18 cellular contexts compared by ENCODE assay signal in the genomic region with DNA sequence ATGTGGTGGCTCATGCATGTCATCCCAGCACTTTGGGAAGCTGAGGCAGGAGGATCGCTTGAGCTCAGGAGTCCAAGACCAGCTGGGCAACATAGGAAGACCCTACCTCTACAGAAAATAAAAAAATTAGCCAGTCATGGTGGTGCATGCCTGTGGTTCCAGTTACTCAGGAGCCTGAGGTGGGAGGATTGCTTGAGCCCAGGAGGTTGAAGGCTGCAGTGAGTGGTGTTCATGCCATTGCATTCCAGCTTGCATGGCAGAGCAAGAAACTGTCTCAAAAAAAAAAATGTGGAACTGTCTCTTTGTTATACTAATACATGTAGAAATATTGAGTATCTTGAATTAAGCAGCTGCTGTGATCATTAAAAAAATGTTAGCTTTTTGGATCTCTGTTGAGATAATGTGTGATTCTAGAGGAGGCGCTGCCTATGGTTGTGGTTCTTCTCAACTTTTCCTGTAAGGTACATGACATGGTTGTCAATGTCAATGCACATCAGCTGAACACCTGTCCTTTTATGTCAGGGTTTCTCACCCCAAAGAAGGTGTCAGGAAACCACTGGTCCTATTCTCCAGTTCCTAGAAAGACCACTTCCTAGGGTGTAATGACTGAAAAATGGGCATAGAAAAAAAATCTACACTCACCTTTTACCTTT. TPM values are rescaled to one million over a fixed set of nuclear protein-coding genes. Genes with fewer than 3 reads are reported as not detected.
DNase-seq lines count a peak whose midpoint lies in the region; ATAC-seq and TF ChIP-seq lines count a peak whose summit lies in the region.
"Had no signal": no experiment of that assay in that cellular context is flagged by ENCODE, and none has a peak within 500 bp of the region (broad histone marks: within the 10 kb centered on the region; RNA-seq: fewer than 3 reads in every experiment).

No MANE protein-coding gene starts in this region.

- peak overlapping the region; percentile 26 for H3K27ac Mint-ChIP-seq in activated naive CD8-positive, alpha-beta T cell treated with anti-CD3 and anti-CD28 coated beads for 36 hours
- no peak overlapping the region for H3K27ac Mint-ChIP-seq in activated naive CD8-positive, alpha-beta T cell treated with anti-CD3 and anti-CD28 coated beads, Interleukin-2, amount 50 U/mL, for 24 hours
- peak overlapping the region; percentile 86 for H3K27ac Mint-ChIP-seq in activated CD8-positive, alpha-beta T cell treated with anti-CD3 and anti-CD28 coated beads, Interleukin-2, amount 10 ng/mL, durations not matched to agents 7 days and 5 days
- peak overlapping the region in 4 of 6 donors; percentile 11 to 28 (median 13) for H3K27ac Mint-ChIP-seq in immature natural killer cell

- peaks cover 29% of the 10 kb centered on the region for H3K4me1 Mint-ChIP-seq in activated naive CD8-positive, alpha-beta T cell treated with anti-CD3 and anti-CD28 coated beads for 36 hours
- H3K4me1 Mint-ChIP-seq in activated naive CD8-positive, alpha-beta T cell treated with anti-CD3 and anti-CD28 coated beads, Interleukin-2, amount 50 U/mL, for 24 hours: peaks cover 29% of the 10 kb centered on the region
- peaks cover 82% of the 10 kb centered on the region for H3K4me1 Mint-ChIP-seq in activated CD8-positive, alpha-beta T cell treated with anti-CD3 and anti-CD28 coated beads, Interleukin-2, amount 10 ng/mL, durations not matched to agents 7 days and 5 days (ENCODE audit: low read depth)
- H3K4me1 Mint-ChIP-seq in immature natural killer cell: peaks cover 48 to 61% of the 10 kb centered on the region in 2 donors

- POLR2A ChIA-PET in activated CD8-positive, alpha-beta T cell treated with anti-CD3 and anti-CD28 coated beads, Interleukin-2, amount 10 ng/mL, durations not matched to agents 7 days and 5 days (lab: Charles Lee): interaction anchor here (0.6 to 1.1 kb wide), 7 partner anchors 10 to 328 kb away, joined by 3 to 5 read pairs (median 4); no protein-coding TSS in a partner anchor
- POLR2A ChIA-PET in RWPE1 (lab: Yijun Ruan, JAX; ENCODE audit: low non-redundant PET): no interaction called here

- H3K4me3 Mint-ChIP-seq in activated naive CD8-positive, alpha-beta T cell treated with anti-CD3 and anti-CD28 coated beads for 36 hours: no peak overlapping the region
- H3K4me3 Mint-ChIP-seq in activated naive CD8-positive, alpha-beta T cell treated with anti-CD3 and anti-CD28 coated beads, Interleukin-2, amount 50 U/mL, for 24 hours: no peak overlapping the region
- H3K4me3 Mint-ChIP-seq in activated CD8-positive, alpha-beta T cell treated with anti-CD3 and anti-CD28 coated beads, Interleukin-2, amount 10 ng/mL, durations not matched to agents 7 days and 5 days: peak overlapping the region; percentile 57
- peak overlapping the region; percentile 22 to 68 (median 48) for H3K4me3 Mint-ChIP-seq in immature natural killer cell

- no peak for DNase-seq in activated naive CD8-positive, alpha-beta T cell treated with anti-CD3 and anti-CD28 coated beads for 36 hours
- DNase-seq in activated naive CD8-positive, alpha-beta T cell treated with anti-CD3 and anti-CD28 coated beads, Interleukin-2, amount 50 U/mL, for 24 hours: no peak
- DNase-seq in activated CD8-positive, alpha-beta T cell treated with anti-CD3 and anti-CD28 coated beads, Interleukin-2, amount 10 ng/mL, durations not matched to agents 7 days and 5 days: peak; percentile 74
- DNase-seq in immature natural killer cell (peak; percentile 18 to 47 (median 27)), AG08395 (ENCODE audit: low spot score) (no peak), RWPE1 (ENCODE audit: low spot score) (no peak)
- DNase-seq: DMS 273 treated with DMSO at 0.1 percent for 48 hours, EL, MM.1S, NCI-H1417 treated with DMSO at 0.1 percent for 48 hours, NCI-H2029 treated with DMSO at 0.1 percent for 48 hours, NCI-H510A treated with DMSO at 0.1 percent for 48 hours, Right ventricle myocardium superior had no signal

- CTCF ChIA-PET in activated CD8-positive, alpha-beta T cell treated with anti-CD3 and anti-CD28 coated beads, Interleukin-2, amount 10 ng/mL, durations not matched to agents 7 days and 5 days (lab: Charles Lee): interaction anchor here (1.0 to 6.7 kb wide), 13 partner anchors 9 to 271 kb away, joined by 3 to 38 read pairs (median 4); a partner anchor contains a TSS
- CTCF ChIA-PET in RWPE1 (lab: Yijun Ruan, JAX): interaction anchor here (0.7 kb wide), 1 partner anchor 9 kb away, joined by 4 read pairs; no protein-coding TSS in a partner anchor

- peaks cover 5% of the 10 kb centered on the region for H3K9me3 Mint-ChIP-seq in activated naive CD8-positive, alpha-beta T cell treated with anti-CD3 and anti-CD28 coated beads for 36 hours
- peaks cover 4% of the 10 kb centered on the region for H3K9me3 Mint-ChIP-seq in activated naive CD8-positive, alpha-beta T cell treated with anti-CD3 and anti-CD28 coated beads, Interleukin-2, amount 50 U/mL, for 24 hours
- peaks cover 21% of the 10 kb centered on the region for H3K9me3 Mint-ChIP-seq in activated CD8-positive, alpha-beta T cell treated with anti-CD3 and anti-CD28 coated beads, Interleukin-2, amount 10 ng/mL, durations not matched to agents 7 days and 5 days (ENCODE audit: insufficient read depth)
- peaks cover 0 to 2% (median 0%) of the 10 kb centered on the region in 6 donors for H3K9me3 Mint-ChIP-seq in immature natural killer cell

- no peak for ATAC-seq in activated naive CD8-positive, alpha-beta T cell treated with anti-CD3 and anti-CD28 coated beads, Interleukin-2, amount 50 U/mL, for 24 hours
- peak; percentile 87 for ATAC-seq in activated CD8-positive, alpha-beta T cell treated with anti-CD3 and anti-CD28 coated beads, Interleukin-2, amount 10 ng/mL, durations not matched to agents 7 days and 5 days
- ATAC-seq in GM19035 (IDR thresholded peaks at IDR 0.05; ENCODE audit: unreplicated experiment): no peak
- ATAC-seq: HepG2, Panc1 had no signal

- no peaks in the 10 kb centered on the region for H3K36me3 Mint-ChIP-seq in activated naive CD8-positive, alpha-beta T cell treated with anti-CD3 and anti-CD28 coated beads for 36 hours
- H3K36me3 Mint-ChIP-seq in activated naive CD8-positive, alpha-beta T cell treated with anti-CD3 and anti-CD28 coated beads, Interleukin-2, amount 50 U/mL, for 24 hours (ENCODE audit: low read depth): no peaks in the 10 kb centered on the region
- peaks cover 45% of the 10 kb centered on the region for H3K36me3 Mint-ChIP-seq in activated CD8-positive, alpha-beta T cell treated with anti-CD3 and anti-CD28 coated beads, Interleukin-2, amount 10 ng/mL, durations not matched to agents 7 days and 5 days (ENCODE audit: low read depth)
- no peaks in the 10 kb centered on the region for H3K36me3 Mint-ChIP-seq in immature natural killer cell

- no peak for TF ChIP-seq CTCF in RWPE1 (conservative IDR thresholded peaks at IDR 0.05; ENCODE audit: low read depth)

- H3K27me3 Mint-ChIP-seq in activated naive CD8-positive, alpha-beta T cell treated with anti-CD3 and anti-CD28 coated beads for 36 hours: peaks cover 4% of the 10 kb centered on the region
- peaks cover 5% of the 10 kb centered on the region for H3K27me3 Mint-ChIP-seq in activated naive CD8-positive, alpha-beta T cell treated with anti-CD3 and anti-CD28 coated beads, Interleukin-2, amount 50 U/mL, for 24 hours
- H3K27me3 Mint-ChIP-seq in activated CD8-positive, alpha-beta T cell treated with anti-CD3 and anti-CD28 coated beads, Interleukin-2, amount 10 ng/mL, durations not matched to agents 7 days and 5 days (ENCODE audit: low read depth): no peaks in the 10 kb centered on the region
- peaks cover 0 to 5% (median 1%) of the 10 kb centered on the region in 3 donors for H3K27me3 Mint-ChIP-seq in immature natural killer cell (ENCODE audit: low read depth in 3 of 3)

- no peak overlapping the region for H3K27ac ChIP-seq in RWPE1
- H3K27ac ChIP-seq: KMS-11 had no signal

RNA-seq across cellular contexts. Expression of a gene that starts 34.7 kb away (rescaled TPM):
- under 1 TPM; 0.10 to 0.18 TPM for total RNA-seq in activated naive CD8-positive, alpha-beta T cell treated with anti-CD3 and anti-CD28 coated beads for 36 hours
- under 1 TPM; 0.13 to 0.21 TPM for total RNA-seq in activated CD8-positive, alpha-beta T cell treated with anti-CD3 and anti-CD28 coated beads, Interleukin-2, amount 10 ng/mL, durations not matched to agents 7 days and 5 days
- polyA plus RNA-seq in immature natural killer cell: 1 to 10 TPM in 1 of 3 donors, under 1 TPM in 1, not detected in 1; 0.48 to 1.8 TPM
- polyA plus RNA-seq: BJ had no signal

Comparison
In these comparisons a context has a peak if more than half of its experiments do, and no peak if none do; other contexts are left out.
1. DNase-seq: peak in activated CD8-positive, alpha-beta T cell treated with anti-CD3 and anti-CD28 coated beads, Interleukin-2, amount 10 ng/mL, durations not matched to agents 7 days and 5 days (single experiment) and immature natural killer cell (3 of 3); none in activated naive CD8-positive, alpha-beta T cell treated with anti-CD3 and anti-CD28 coated beads for 36 hours (single experiment), activated naive CD8-positive, alpha-beta T cell treated with anti-CD3 and anti-CD28 coated beads, Interleukin-2, amount 50 U/mL, for 24 hours (single experiment), AG08395 (single experiment) and RWPE1 (single experiment).
2. H3K4me3 Mint-ChIP-seq: peak in activated CD8-positive, alpha-beta T cell treated with anti-CD3 and anti-CD28 coated beads, Interleukin-2, amount 10 ng/mL, durations not matched to agents 7 days and 5 days (single experiment) and immature natural killer cell (5 of 5); none in activated naive CD8-positive, alpha-beta T cell treated with anti-CD3 and anti-CD28 coated beads for 36 hours (single experiment) and activated naive CD8-positive, alpha-beta T cell treated with anti-CD3 and anti-CD28 coated beads, Interleukin-2, amount 50 U/mL, for 24 hours (single experiment).